In the genomic region with DNA sequence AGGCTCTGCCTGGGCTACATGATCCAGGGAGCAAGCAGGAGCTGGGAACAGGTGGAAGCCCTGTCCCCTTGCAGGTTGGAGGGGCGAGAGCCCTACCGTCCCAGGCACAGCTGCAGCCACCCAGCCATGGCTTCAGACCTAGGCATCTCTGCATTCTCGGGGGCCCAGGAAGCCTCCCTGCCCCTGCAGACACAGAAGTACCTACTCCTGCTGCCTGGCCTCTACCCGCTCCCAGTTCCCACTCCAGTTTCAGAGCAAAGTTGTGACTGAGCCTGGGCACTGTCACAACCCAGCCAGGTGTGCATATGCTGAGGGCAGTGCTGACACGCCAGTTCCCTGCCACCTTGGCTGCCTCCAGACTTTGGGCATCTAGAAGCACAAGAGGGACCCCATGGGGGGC, we compare ENCODE assay signal across 20 cellular contexts.
DNase-seq lines count a peak whose midpoint lies in the region; ATAC-seq, FAIRE-seq and TF ChIP-seq lines count a peak whose summit lies in the region.
"Had no signal": no experiment of that assay in that cellular context is flagged by ENCODE, and none has a peak within 500 bp of the region (broad histone marks: within the 10 kb centered on the region; RNA-seq: fewer than 3 reads in every experiment).

No MANE protein-coding gene starts in this region.

- peaks cover 0 to 4% of the 10 kb centered on the region in 2 donors for H3K9me3 ChIP-seq in kidney (ENCODE audit: control insufficient read depth in 1 of 2, low read length in 2 of 2)
- H3K9me3 ChIP-seq in spleen, result peaks cover 0 to 24% (median 12%) of the 10 kb centered on the region in 8 donors
- H3K9me3 ChIP-seq in upper lobe of left lung, result no peaks in the 10 kb centered on the region
- H3K9me3 ChIP-seq: Caco-2, HAP-1 had no signal

- H3K27me3 ChIP-seq in spleen (replicated peaks in 1 of 7) (no peaks in the 10 kb centered on the region), upper lobe of left lung (no peaks in the 10 kb centered on the region)

- no peak for TF ChIP-seq POLR2A in spleen (IDR thresholded peaks at IDR 0.05)
- no peak for TF ChIP-seq POLR2A in upper lobe of left lung (IDR thresholded peaks at IDR 0.05)

- H3K27ac ChIP-seq in C4-2B (peak overlapping the region; percentile 62; the same call in 1 of the 2 replicates), kidney (ENCODE audit: low read depth in 2 of 2, low read length in 2 of 2) (no peak overlapping the region), spleen (no peak overlapping the region), upper lobe of left lung (no peak overlapping the region)

- no peaks in the 10 kb centered on the region for H3K36me3 Mint-ChIP-seq in endothelial cell (ENCODE audit: low read depth, unreplicated experiment)
- H3K36me3 Mint-ChIP-seq: CD4-positive, CD25-positive, alpha-beta regulatory T cell; CD8-positive, alpha-beta T cell had no signal

- H3K4me3 ChIP-seq in kidney (ENCODE audit: low read length in 2 of 2) (no peak overlapping the region), spleen (no peak overlapping the region), upper lobe of left lung (no peak overlapping the region)
- H3K4me3 ChIP-seq: HAP-1 had no signal

- peaks cover 4% of the 10 kb centered on the region for H3K4me1 Mint-ChIP-seq in endothelial cell (ENCODE audit: unreplicated experiment)
- H3K4me1 Mint-ChIP-seq: CD4-positive, CD25-positive, alpha-beta regulatory T cell had no signal

- no peak overlapping the region for H3K27ac Mint-ChIP-seq in endothelial cell (ENCODE audit: unreplicated experiment)
- H3K27ac Mint-ChIP-seq: CD4-positive, CD25-positive, alpha-beta regulatory T cell; CD8-positive, alpha-beta T cell; HFFc6 had no signal

- no peak for TF ChIP-seq EP300 in upper lobe of left lung (IDR thresholded peaks at IDR 0.05)

- H3K36me3 ChIP-seq in kidney (ENCODE audit: control insufficient read depth in 1 of 2, insufficient read depth in 2 of 2, low read length in 2 of 2) (no peaks in the 10 kb centered on the region), spleen (no peaks in the 10 kb centered on the region), upper lobe of left lung (no peaks in the 10 kb centered on the region)
- H3K36me3 ChIP-seq: HAP-1 had no signal

- WGBS in spleen, 5 donors, result 80 to 86% (median 86%) methylated on average over 2 to 5 of the region's 5 CpGs
- 82 to 94% methylated on average over 4 to 5 of the region's 5 CpGs for WGBS in upper lobe of left lung, 2 donors

- no peaks in the 10 kb centered on the region for H3K9me3 Mint-ChIP-seq in endothelial cell (ENCODE audit: unreplicated experiment)

- FAIRE-seq in kidney (lab: Jason Lieb, UNC), result no peak
- no peak for FAIRE-seq in urothelium cell line (lab: Jason Lieb, UNC)
- FAIRE-seq: GM12891, GM18507, H54 had no signal

- TF ChIP-seq CTCF in C4-2B (conservative IDR thresholded peaks at IDR 0.05) (no peak), kidney (IDR thresholded peaks at IDR 0.05; ENCODE audit: borderline replicate concordance, extremely low read depth, insufficient read depth) (no peak), spleen (IDR thresholded peaks at IDR 0.05 in 8 of 11, conservative IDR thresholded peaks at IDR 0.05 in 3 of 11) (no peak), upper lobe of left lung (IDR thresholded peaks at IDR 0.05) (no peak), endothelial cell (IDR thresholded peaks at IDR 0.05; ENCODE audit: unreplicated experiment) (no peak)

- intact Hi-C loops in kidney (cut with DNase I), result no loop called here
- intact Hi-C loops in spleen (cut with DNase I; ENCODE audit: low total_unique reads), result no loop called here

- no peak overlapping the region for H3K9ac ChIP-seq in kidney (ENCODE audit: low read length in 2 of 2)

- H3K27me3 Mint-ChIP-seq in endothelial cell (ENCODE audit: unreplicated experiment), result peaks cover 2% of the 10 kb centered on the region
- H3K27me3 Mint-ChIP-seq: CD4-positive, CD25-positive, alpha-beta regulatory T cell had no signal

- peak; percentile 42 for DNase-seq in kidney
- DNase-seq in spleen, result peak; percentile 55
- DNase-seq in upper lobe of left lung, result peak in 1 of 2 donors; percentile 48
- DNase-seq in endothelial cell (ENCODE audit: low spot score), result no peak
- no peak for DNase-seq in urothelium cell line (ENCODE audit: low spot score)
- DNase-seq: C1 segment of cervical spinal cord; Caco-2; CD4-positive, CD25-positive, alpha-beta regulatory T cell; CD8-positive, alpha-beta T cell; DMS153; DND-41; GF-D8; GOT3; HFFc6 had no signal

- ATAC-seq in upper lobe of left lung (ENCODE audit: low FRiP score in 2 of 2), result peak; percentile 17 to 57
- ATAC-seq in GM19463 (IDR thresholded peaks at IDR 0.05; ENCODE audit: unreplicated experiment), result no peak
- ATAC-seq: CD8-positive, alpha-beta T cell had no signal

- H3K4me3 Mint-ChIP-seq in endothelial cell (ENCODE audit: unreplicated experiment), result no peak overlapping the region
- H3K4me3 Mint-ChIP-seq: CD4-positive, CD25-positive, alpha-beta regulatory T cell; CD8-positive, alpha-beta T cell; HFFc6 had no signal

- no peaks in the 10 kb centered on the region for H3K4me1 ChIP-seq in kidney (ENCODE audit: control insufficient read depth in 1 of 2, insufficient read depth in 1 of 2, low read depth in 1 of 2, low read length in 2 of 2)
- H3K4me1 ChIP-seq in spleen, result no peaks in the 10 kb centered on the region
- no peaks in the 10 kb centered on the region for H3K4me1 ChIP-seq in upper lobe of left lung
- H3K4me1 ChIP-seq: Caco-2, HAP-1 had no signal

Comparison
In these comparisons a context has a peak if more than half of its experiments do, and no peak if none do; other contexts are left out.
1. DNase-seq: peak in kidney (single experiment) and spleen (single experiment); none in endothelial cell (single experiment) and urothelium cell line (single experiment).